ENCODE assay signal across 26 cellular contexts in the genomic region with DNA sequence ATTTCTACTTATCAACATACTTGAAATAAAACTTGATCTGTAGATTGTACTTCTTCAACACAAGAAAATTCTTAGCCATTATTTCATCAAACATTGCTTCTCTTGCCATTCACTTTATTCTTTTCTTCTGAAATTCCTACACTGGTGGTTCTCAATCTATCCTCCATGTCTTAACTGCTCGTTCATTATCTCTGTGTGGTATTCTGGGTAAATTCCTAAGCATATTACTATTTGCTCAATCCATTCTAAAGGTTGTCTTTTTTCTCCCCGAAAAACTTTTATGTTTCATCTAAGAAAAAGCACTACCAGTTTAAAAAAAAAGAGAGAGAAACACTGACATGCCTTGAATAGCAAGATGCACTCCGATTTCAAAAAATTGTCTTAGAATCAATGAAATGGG. TPM values are rescaled to one million over a fixed set of nuclear protein-coding genes. Genes with fewer than 3 reads are reported as not detected.
DNase-seq lines count a peak whose midpoint lies in the region; ATAC-seq, FAIRE-seq and TF ChIP-seq lines count a peak whose summit lies in the region.
"Had no signal": no experiment of that assay in that cellular context is flagged by ENCODE, and none has a peak within 500 bp of the region (broad histone marks: within the 10 kb centered on the region; RNA-seq: fewer than 3 reads in every experiment).

No MANE protein-coding gene starts in this region.

- POLR2A ChIA-PET in naive thymus-derived CD4-positive, alpha-beta T cell (lab: Charles Lee): interaction anchor here (0.6 kb wide), 1 partner anchor 1885 kb away, joined by 3 read pairs; no protein-coding TSS in a partner anchor
- POLR2A ChIA-PET in A673 (lab: Charles Lee; ENCODE audit: low non-redundant PET): no interaction called here

- BruUV-seq in Calu3 (replicated peaks; lab: Mats Ljungman, UMichigan) (no TSS peak), A673 (replicated peaks; lab: Mats Ljungman, UMichigan) (no TSS peak)

- H3K27me3 Mint-ChIP-seq in CD4-positive, CD25-positive, alpha-beta regulatory T cell: no peaks in the 10 kb centered on the region
- H3K27me3 Mint-ChIP-seq in Calu3 (ENCODE audit: unreplicated experiment) (no peaks in the 10 kb centered on the region), astrocyte (ENCODE audit: low read depth, unreplicated experiment) (no peaks in the 10 kb centered on the region)
- no peaks in the 10 kb centered on the region for H3K27me3 Mint-ChIP-seq in naive thymus-derived CD4-positive, alpha-beta T cell
- H3K27me3 Mint-ChIP-seq: activated CD4-positive, alpha-beta T cell treated with anti-CD3 and anti-CD28 coated beads for 36 hours; activated naive CD4-positive, alpha-beta T cell treated with anti-CD3 and anti-CD28 coated beads, Interleukin-2, amount 10 ng/mL, durations not matched to agents 7 days and 5 days had no signal

- peak; percentile 66 for FAIRE-seq in astrocyte (lab: Jason Lieb, UNC)
- FAIRE-seq: endothelial cell of umbilical vein, small intestine had no signal

- no peak for DNase-seq in CD4-positive, CD25-positive, alpha-beta regulatory T cell
- DNase-seq in Calu3 (no peak), astrocyte (ENCODE audit: low read depth) (peak; percentile 66), A673 (ENCODE audit: low spot score) (no peak)
- DNase-seq in naive thymus-derived CD4-positive, alpha-beta T cell: no peak
- DNase-seq: activated CD4-positive, alpha-beta T cell treated with anti-CD3 and anti-CD28 coated beads for 36 hours; activated naive CD4-positive, alpha-beta T cell treated with anti-CD3 and anti-CD28 coated beads, Interleukin-2, amount 10 ng/mL, durations not matched to agents 7 days and 5 days; activated T-cell treated with anti-CD3 and anti-CD28 coated beads, Interleukin-2, amount 50 U/mL, for 4 hours; cerebellar nuclear complex; DND-41; islet precursor cell; Karpas-422; left ventricle myocardium superior; NCI-H1436; NCI-H2107; ovary; retina; SK-N-SH; small intestine; stimulated activated CD4-positive, alpha-beta T cell treated with anti-CD3 and anti-CD28 coated beads, Interleukin-1b, Interleukin-23, amount 100 ng/mL, for 48 hours; stimulated activated CD8-positive, alpha-beta memory T cell treated with anti-CD3 and anti-CD28 coated beads, Interleukin-4, amount 100 ng/mL, for 48 hours; transverse colon had no signal

- peak overlapping the region; percentile 54 for H3K4me3 ChIP-seq in CD4-positive, CD25-positive, alpha-beta regulatory T cell (ENCODE audit: low read depth, low read length)
- no peak overlapping the region for H3K4me3 ChIP-seq in astrocyte (ENCODE audit: insufficient read depth, low read depth, low read length)
- no peak overlapping the region for H3K4me3 ChIP-seq in naive thymus-derived CD4-positive, alpha-beta T cell (ENCODE audit: low read length)
- H3K4me3 ChIP-seq in A673 (ENCODE audit: low read depth, low read length, poor library complexity, severe bottlenecking): no peak overlapping the region
- H3K4me3 ChIP-seq: ovary, transverse colon had no signal

- no peak for TF ChIP-seq CTCF in Calu3 (IDR thresholded peaks at IDR 0.05; ENCODE audit: unreplicated experiment)
- TF ChIP-seq CTCF in astrocyte (IDR thresholded peaks at IDR 0.05; ENCODE audit: insufficient read depth, low read depth, low read length): no peak
- TF ChIP-seq CTCF in A673 (conservative IDR thresholded peaks at IDR 0.05; ENCODE audit: low read depth, low read length): no peak

- H3K9me3 Mint-ChIP-seq in CD4-positive, CD25-positive, alpha-beta regulatory T cell: no peaks in the 10 kb centered on the region
- H3K9me3 Mint-ChIP-seq in Calu3 (ENCODE audit: low read depth, unreplicated experiment) (no peaks in the 10 kb centered on the region), astrocyte (ENCODE audit: unreplicated experiment) (no peaks in the 10 kb centered on the region)
- no peaks in the 10 kb centered on the region for H3K9me3 Mint-ChIP-seq in naive thymus-derived CD4-positive, alpha-beta T cell
- H3K9me3 Mint-ChIP-seq: activated naive CD4-positive, alpha-beta T cell treated with anti-CD3 and anti-CD28 coated beads, Interleukin-2, amount 10 ng/mL, durations not matched to agents 7 days and 5 days; activated T-cell treated with anti-CD3 and anti-CD28 coated beads, Interleukin-2, amount 50 U/mL, for 4 hours; nephron had no signal

- peak overlapping the region; percentile 56 for H3K4me2 ChIP-seq in astrocyte (ENCODE audit: low read length)
- H3K4me2 ChIP-seq: SK-N-SH had no signal

- CTCF ChIA-PET in Calu3 (lab: Charles Lee): no interaction called here
- CTCF ChIA-PET in naive thymus-derived CD4-positive, alpha-beta T cell (lab: Charles Lee): no interaction called here
- CTCF ChIA-PET in A673 (lab: Charles Lee): interaction anchor here (0.7 kb wide), 1 partner anchor 12 kb away, joined by 3 read pairs; no protein-coding TSS in a partner anchor

- H3K9ac ChIP-seq in astrocyte (ENCODE audit: low read length): peak overlapping the region; percentile 8
- H3K9ac ChIP-seq: SK-N-SH had no signal

- peaks cover 85% of the 10 kb centered on the region for H4K20me1 ChIP-seq in astrocyte (ENCODE audit: insufficient read depth, low read length)

- peaks cover 83% of the 10 kb centered on the region for H3K4me1 ChIP-seq in CD4-positive, CD25-positive, alpha-beta regulatory T cell (ENCODE audit: control insufficient read depth, insufficient read depth, low read length, poor library complexity, severe bottlenecking)
- H3K4me1 ChIP-seq in astrocyte (ENCODE audit: insufficient read depth, low read length) (peaks cover 22% of the 10 kb centered on the region), A673 (ENCODE audit: insufficient read depth, low read length, poor library complexity, severe bottlenecking) (peaks cover 8% of the 10 kb centered on the region)
- H3K4me1 ChIP-seq in naive thymus-derived CD4-positive, alpha-beta T cell (ENCODE audit: control insufficient read depth in 2 of 2, insufficient read depth in 2 of 2, low read length in 2 of 2): peaks cover 42 to 62% of the 10 kb centered on the region in 2 donors

- peaks cover 17% of the 10 kb centered on the region for H3K36me3 Mint-ChIP-seq in CD4-positive, CD25-positive, alpha-beta regulatory T cell
- peaks cover 20% of the 10 kb centered on the region for H3K36me3 Mint-ChIP-seq in Calu3 (ENCODE audit: insufficient read depth, unreplicated experiment)
- peaks cover 3% of the 10 kb centered on the region for H3K36me3 Mint-ChIP-seq in astrocyte (ENCODE audit: low read depth, unreplicated experiment)
- H3K36me3 Mint-ChIP-seq in naive thymus-derived CD4-positive, alpha-beta T cell: peaks cover 12 to 43% (median 26%) of the 10 kb centered on the region in 5 donors

- peak overlapping the region; percentile 20 to 70 (median 62) for H3K27ac Mint-ChIP-seq in CD4-positive, CD25-positive, alpha-beta regulatory T cell
- H3K27ac Mint-ChIP-seq in Calu3 (ENCODE audit: unreplicated experiment): peak overlapping the region; percentile 42
- peak overlapping the region; percentile 44 for H3K27ac Mint-ChIP-seq in astrocyte (ENCODE audit: unreplicated experiment)
- peak overlapping the region in 7 of 9 donors; percentile 1 to 89 (median 22) for H3K27ac Mint-ChIP-seq in naive thymus-derived CD4-positive, alpha-beta T cell
- H3K27ac Mint-ChIP-seq: activated CD4-positive, alpha-beta T cell treated with anti-CD3 and anti-CD28 coated beads for 36 hours; nephron had no signal

- intact Hi-C loops in Calu3 (cut with micrococcal nuclease; ENCODE audit: unreplicated experiment) (no loop called here), A673 (cut with micrococcal nuclease; ENCODE audit: unreplicated experiment) (no loop called here)
- intact Hi-C loops in naive thymus-derived CD4-positive, alpha-beta T cell (cut with micrococcal nuclease): no loop called here

- H3K4me1 Mint-ChIP-seq in CD4-positive, CD25-positive, alpha-beta regulatory T cell: peaks cover 56 to 94% (median 85%) of the 10 kb centered on the region in 4 donors
- H3K4me1 Mint-ChIP-seq in Calu3 (ENCODE audit: low read depth, unreplicated experiment) (peaks cover 39% of the 10 kb centered on the region), astrocyte (ENCODE audit: low read depth, unreplicated experiment) (peaks cover 30% of the 10 kb centered on the region)
- peaks cover 53 to 92% (median 72%) of the 10 kb centered on the region in 7 donors for H3K4me1 Mint-ChIP-seq in naive thymus-derived CD4-positive, alpha-beta T cell

- H3K27me3 ChIP-seq in CD4-positive, CD25-positive, alpha-beta regulatory T cell (ENCODE audit: control insufficient read depth, insufficient read depth, low read length): no peaks in the 10 kb centered on the region
- H3K27me3 ChIP-seq in astrocyte (ENCODE audit: insufficient read depth, low read length): no peaks in the 10 kb centered on the region
- H3K27me3 ChIP-seq in naive thymus-derived CD4-positive, alpha-beta T cell (ENCODE audit: control insufficient read depth in 2 of 2, insufficient read depth in 2 of 2, low read length in 2 of 2): no peaks in the 10 kb centered on the region
- no peaks in the 10 kb centered on the region for H3K27me3 ChIP-seq in A673 (replicated peaks; ENCODE audit: insufficient read depth, low read depth, low read length, poor library complexity)
- H3K27me3 ChIP-seq: ovary, transverse colon had no signal

- no peak overlapping the region for H2AFZ ChIP-seq in astrocyte (ENCODE audit: low read depth, low read length)

- no peak overlapping the region for H3K27ac ChIP-seq in CD4-positive, CD25-positive, alpha-beta regulatory T cell (ENCODE audit: insufficient read depth, low read length, poor library complexity, severe bottlenecking)
- H3K27ac ChIP-seq in astrocyte (ENCODE audit: low read depth, low read length) (no peak overlapping the region), A673 (ENCODE audit: low read depth, low read length, poor library complexity, severe bottlenecking) (no peak overlapping the region)
- no peak overlapping the region for H3K27ac ChIP-seq in naive thymus-derived CD4-positive, alpha-beta T cell (ENCODE audit: low read depth, low read length)
- H3K27ac ChIP-seq: ovary, transverse colon had no signal

- peaks cover 100% of the 10 kb centered on the region for H3K79me2 ChIP-seq in astrocyte (ENCODE audit: insufficient read depth, low read length)

- H3K36me3 ChIP-seq in CD4-positive, CD25-positive, alpha-beta regulatory T cell (ENCODE audit: control insufficient read depth, insufficient read depth, low read length): peaks cover 4% of the 10 kb centered on the region
- H3K36me3 ChIP-seq in astrocyte (ENCODE audit: insufficient read depth, low read length): no peaks in the 10 kb centered on the region
- H3K36me3 ChIP-seq in naive thymus-derived CD4-positive, alpha-beta T cell (ENCODE audit: control insufficient read depth in 2 of 3, insufficient read depth in 3 of 3, low read length in 3 of 3): no peaks in the 10 kb centered on the region
- peaks cover 5% of the 10 kb centered on the region for H3K36me3 ChIP-seq in A673 (ENCODE audit: insufficient read depth, low read length, poor library complexity, severe bottlenecking)
- H3K36me3 ChIP-seq: ovary, transverse colon had no signal

- H3K4me3 Mint-ChIP-seq in CD4-positive, CD25-positive, alpha-beta regulatory T cell: peak overlapping the region; percentile 30 to 88 (median 52)
- H3K4me3 Mint-ChIP-seq in Calu3 (ENCODE audit: low read depth, unreplicated experiment) (no peak overlapping the region), astrocyte (ENCODE audit: unreplicated experiment) (no peak overlapping the region)
- H3K4me3 Mint-ChIP-seq in naive thymus-derived CD4-positive, alpha-beta T cell: peak overlapping the region in 9 of 10 donors; percentile 17 to 91 (median 69)
- H3K4me3 Mint-ChIP-seq: activated CD4-positive, alpha-beta T cell treated with anti-CD3 and anti-CD28 coated beads for 36 hours; activated naive CD4-positive, alpha-beta T cell treated with anti-CD3 and anti-CD28 coated beads, Interleukin-2, amount 10 ng/mL, durations not matched to agents 7 days and 5 days; activated T-cell treated with anti-CD3 and anti-CD28 coated beads, Interleukin-2, amount 50 U/mL, for 4 hours; nephron had no signal

- no peak for ATAC-seq in CD4-positive, CD25-positive, alpha-beta regulatory T cell (ENCODE audit: low read depth in 2 of 2)
- ATAC-seq in naive thymus-derived CD4-positive, alpha-beta T cell: no peak
- ATAC-seq in HG02981 (IDR thresholded peaks at IDR 0.05; ENCODE audit: unreplicated experiment) (no peak), GM18519 (IDR thresholded peaks at IDR 0.05; ENCODE audit: low FRiP score, unreplicated experiment) (no peak)
- ATAC-seq: activated CD4-positive, alpha-beta T cell treated with anti-CD3 and anti-CD28 coated beads for 36 hours; activated T-cell treated with anti-CD3 and anti-CD28 coated beads, Interleukin-2, amount 50 U/mL, for 4 hours; left ventricle myocardium superior had no signal

- H3K9me3 ChIP-seq in CD4-positive, CD25-positive, alpha-beta regulatory T cell (ENCODE audit: control insufficient read depth in 2 of 2, low read length in 2 of 2): no peaks in the 10 kb centered on the region
- H3K9me3 ChIP-seq in astrocyte (ENCODE audit: insufficient read depth, low read depth, low read length) (no peaks in the 10 kb centered on the region), A673 (ENCODE audit: low read depth, low read length, poor library complexity, severe bottlenecking) (no peaks in the 10 kb centered on the region)
- H3K9me3 ChIP-seq in naive thymus-derived CD4-positive, alpha-beta T cell (ENCODE audit: control insufficient read depth in 2 of 3, low read length in 3 of 3): no peaks in the 10 kb centered on the region
- H3K9me3 ChIP-seq: ovary, SK-N-SH, transverse colon had no signal

RNA-seq across cellular contexts. Expression of a gene that starts 18.0 kb away (rescaled TPM):
- 153 TPM for total RNA-seq in CD4-positive, CD25-positive, alpha-beta regulatory T cell
- 10 to 100 TPM; 65.9 to 85.9 (median 76.4) TPM for polyA plus RNA-seq in CD4-positive, CD25-positive, alpha-beta regulatory T cell
- total RNA-seq in Calu3 (2022): 78.0 and 82.5 TPM in 2 replicates
- 58.8 and 59.6 TPM in 2 replicates for total RNA-seq in astrocyte
- 100 to 1,000 TPM; 108 to 158 (median 131) TPM for total RNA-seq in naive thymus-derived CD4-positive, alpha-beta T cell
- 100 to 1,000 TPM in 1 of 2 donors, 10 to 100 TPM in 1; 82.6 to 108 TPM for polyA plus RNA-seq in naive thymus-derived CD4-positive, alpha-beta T cell
- total RNA-seq in A673 (2021): 84.5 and 90.8 TPM in 2 replicates

Comparison
In these comparisons a context has a peak if more than half of its experiments do, and no peak if none do; other contexts are left out.
1. H3K4me3 Mint-ChIP-seq: peak in CD4-positive, CD25-positive, alpha-beta regulatory T cell (4 of 4) and naive thymus-derived CD4-positive, alpha-beta T cell (9 of 10); none in Calu3 (single experiment) and astrocyte (single experiment).
2. Peak in every context shown above with its lines, with median percentiles within 50 percentile points of each other: H3K27ac Mint-ChIP-seq.